Comparison of ENCODE assay signal across 23 cellular contexts in the genomic region with DNA sequence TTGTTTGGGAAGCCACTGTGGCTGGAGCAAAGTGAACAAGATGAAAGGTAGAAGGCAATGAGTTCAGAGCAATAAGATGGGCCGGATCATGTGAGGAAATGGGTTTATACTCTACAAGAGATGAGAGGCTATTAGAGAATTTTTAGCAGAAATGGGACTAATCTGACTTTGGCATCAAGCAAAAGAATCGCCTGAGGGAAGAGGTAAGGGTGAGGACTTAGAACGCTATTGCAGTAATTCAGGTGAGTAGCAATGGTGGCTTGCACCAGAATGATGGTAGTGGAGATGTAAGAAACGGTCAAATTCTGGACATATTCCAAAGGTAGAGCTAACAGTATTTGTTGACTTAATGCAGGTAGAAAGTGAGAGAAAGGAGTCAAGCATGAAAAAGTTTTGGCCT.
"Had no signal": no experiment of that assay in that cellular context is flagged by ENCODE, and none has a peak within 500 bp of the region (broad histone marks: within the 10 kb centered on the region; RNA-seq: fewer than 3 reads in every experiment).

No MANE protein-coding gene starts in this region.

- H3K27ac ChIP-seq: colonic mucosa, coronary artery, dorsolateral prefrontal cortex, epithelial cell of prostate, esophagus muscularis mucosa, esophagus squamous epithelium, foreskin keratinocyte, gastrocnemius medialis, gastroesophageal sphincter, heart left ventricle, heart right ventricle had no signal

- H3K9me3 ChIP-seq: colonic mucosa, esophagus muscularis mucosa, esophagus squamous epithelium, gastrocnemius medialis, gastroesophageal sphincter, heart left ventricle, heart right ventricle had no signal

- H3K36me3 ChIP-seq: colonic mucosa, esophagus muscularis mucosa, esophagus squamous epithelium, gastrocnemius medialis, gastroesophageal sphincter, heart left ventricle, heart right ventricle had no signal

- H3K4me1 ChIP-seq: colonic mucosa, esophagus muscularis mucosa, foreskin keratinocyte, gastrocnemius medialis, gastroesophageal sphincter had no signal

- H3K27me3 ChIP-seq: colonic mucosa, dorsolateral prefrontal cortex, esophagus muscularis mucosa, esophagus squamous epithelium, foreskin keratinocyte, gastrocnemius medialis, gastroesophageal sphincter, heart left ventricle, heart right ventricle had no signal

- H3K4me3 ChIP-seq: colonic mucosa, coronary artery, dorsolateral prefrontal cortex, esophagus muscularis mucosa, esophagus squamous epithelium, gastrocnemius medialis, gastroesophageal sphincter, heart left ventricle, heart right ventricle had no signal

- DNase-seq: colonic mucosa; cortex of kidney; dermis blood vessel endothelial cell; dorsolateral prefrontal cortex; effector CD4-positive, alpha-beta T cell; effector CD8-positive, alpha-beta T cell; effector memory CD4-positive, alpha-beta T cell; effector memory CD8-positive, alpha-beta T cell; endodermal cell; erythroblast; esophagus squamous epithelium; foreskin fibroblast; foreskin keratinocyte; foreskin melanocyte; gastrocnemius medialis; glutamatergic neuron; head of caudate nucleus; heart left ventricle; heart right ventricle had no signal
